Comparison of ENCODE assay signal across 15 cellular contexts in genomic region chr2:7744827-7745226, GRCh38.
A peak's percentile ranks its signal among the peaks of the same experiment; 100 is the strongest.
DNase-seq lines count a peak whose midpoint lies in the region; ATAC-seq, FAIRE-seq and TF ChIP-seq lines count a peak whose summit lies in the region.
"Had no signal": no experiment of that assay in that cellular context is flagged by ENCODE, and none has a peak within 500 bp of the region (broad histone marks: within the 10 kb centered on the region; RNA-seq: fewer than 3 reads in every experiment).

No MANE protein-coding gene starts in this region.

- no peaks in the 10 kb centered on the region for H3K4me1 ChIP-seq in transverse colon
- H3K4me1 ChIP-seq in pancreas = peaks cover 0 to 7% (median 0%) of the 10 kb centered on the region in 3 donors
- no peaks in the 10 kb centered on the region for H3K4me1 ChIP-seq in neural progenitor cell
- H3K4me1 ChIP-seq in psoas muscle = no peaks in the 10 kb centered on the region
- H3K4me1 ChIP-seq: suprapubic skin had no signal

- intact Hi-C loops in transverse colon (cut with DNase I; ENCODE audit: low total_unique reads) = no loop called here
- intact Hi-C loops in pancreas (cut with DNase I) = no loop called here
- intact Hi-C loops in psoas muscle (cut with DNase I) = no loop called here

- TF ChIP-seq POLR2A in transverse colon (IDR thresholded peaks at IDR 0.05) = no peak

- no peaks in the 10 kb centered on the region for H3F3A ChIP-seq in neural progenitor cell (ENCODE audit: low read depth)

- in situ Hi-C loops in transverse colon (cut with MboI; ENCODE audit: low pct_ligation_motif_present in 1 of 4, low pct_unique_long_range_greater_than_20kb in 1 of 4, low sequenced_read_pairs in 3 of 4) = no loop called here

- no peak overlapping the region for H3K9ac ChIP-seq in neural progenitor cell

- H4K20me1 ChIP-seq in neural progenitor cell (ENCODE audit: low read depth) = no peaks in the 10 kb centered on the region

- H3K9me3 ChIP-seq in transverse colon (no peaks in the 10 kb centered on the region), pancreas (no peaks in the 10 kb centered on the region), neural progenitor cell (ENCODE audit: low read depth) (no peaks in the 10 kb centered on the region), psoas muscle (no peaks in the 10 kb centered on the region)
- H3K9me3 ChIP-seq: suprapubic skin had no signal

- H3K4me3 ChIP-seq in epithelial cell of esophagus (ENCODE audit: low read length) = no peak overlapping the region
- H3K4me3 ChIP-seq in transverse colon = no peak overlapping the region
- no peak overlapping the region for H3K4me3 ChIP-seq in pancreas
- no peak overlapping the region for H3K4me3 ChIP-seq in neural progenitor cell
- H3K4me3 ChIP-seq in psoas muscle = no peak overlapping the region
- H3K4me3 ChIP-seq: hepatocyte, suprapubic skin had no signal

- no peaks in the 10 kb centered on the region for H3K36me3 Mint-ChIP-seq in neural progenitor cell

- no peak overlapping the region for H3K4me2 ChIP-seq in neural progenitor cell
- H3K4me2 ChIP-seq: hepatocyte had no signal

- H3K36me3 ChIP-seq in transverse colon = no peaks in the 10 kb centered on the region
- no peaks in the 10 kb centered on the region for H3K36me3 ChIP-seq in pancreas
- H3K36me3 ChIP-seq in neural progenitor cell = no peaks in the 10 kb centered on the region
- no peaks in the 10 kb centered on the region for H3K36me3 ChIP-seq in psoas muscle (ENCODE audit: insufficient read depth in 1 of 2, low read depth in 1 of 2)
- H3K36me3 ChIP-seq: suprapubic skin had no signal

- no peak for TF ChIP-seq EP300 in transverse colon (IDR thresholded peaks at IDR 0.05; ENCODE audit: low read depth)

- H2AFZ ChIP-seq in neural progenitor cell (replicated peaks) = no peak overlapping the region
- H2AFZ ChIP-seq: hepatocyte had no signal

- H3K4me1 Mint-ChIP-seq in neural progenitor cell = no peaks in the 10 kb centered on the region
- H3K4me1 Mint-ChIP-seq: activated B cell treated with CpG ODN at 0.5 μM for 24 hours had no signal

- no peak overlapping the region for H3K4me3 Mint-ChIP-seq in neural progenitor cell
- H3K4me3 Mint-ChIP-seq: activated B cell treated with CpG ODN at 0.5 μM for 24 hours had no signal

- no peak overlapping the region for H3K27ac ChIP-seq in transverse colon
- H3K27ac ChIP-seq in pancreas = no peak overlapping the region
- no peak overlapping the region for H3K27ac ChIP-seq in neural progenitor cell
- H3K27ac ChIP-seq in psoas muscle = no peak overlapping the region
- H3K27ac ChIP-seq: hepatocyte, suprapubic skin had no signal

- WGBS in transverse colon (ENCODE audit: low coverage in 1 of 2), 2 donors = 83 to 85% methylated on average over 5 of the region's 5 CpGs
- WGBS in pancreas, 2 donors = 73 to 81% methylated on average over 5 of the region's 5 CpGs
- 82 to 87% (median 84%) methylated on average over 5 of the region's 5 CpGs for WGBS in psoas muscle, 3 donors

- peaks cover 11% of the 10 kb centered on the region for H3K9me3 Mint-ChIP-seq in neural progenitor cell
- H3K9me3 Mint-ChIP-seq: activated B cell treated with CpG ODN at 0.5 μM for 24 hours had no signal

- H3K27ac Mint-ChIP-seq in neural progenitor cell = no peak overlapping the region
- H3K27ac Mint-ChIP-seq: activated B cell treated with CpG ODN at 0.5 μM for 24 hours had no signal

- TF ChIP-seq CTCF in epithelial cell of esophagus (IDR thresholded peaks at IDR 0.05; ENCODE audit: insufficient read depth, low read depth, low read length, missing control alignments) (no peak), transverse colon (IDR thresholded peaks at IDR 0.05) (no peak), pancreas (IDR thresholded peaks at IDR 0.05) (no peak), neural progenitor cell (IDR thresholded peaks at IDR 0.05) (no peak), psoas muscle (IDR thresholded peaks at IDR 0.05) (no peak)

- DNase-seq in stimulated activated CD4-positive, alpha-beta T cell treated with anti-CD3 and anti-CD28 coated beads, Interleukin-4, amount 100 ng/mL, for 24 hours = peak; percentile 39
- no peak for DNase-seq in stimulated activated CD4-positive, alpha-beta T cell treated with anti-CD3 and anti-CD28 coated beads, Interleukin-12 subunit alpha, Interleukin-12 subunit beta, amount 100 ng/mL, for 4 hours
- DNase-seq in activated CD4-positive, alpha-beta T cell treated with anti-CD3 and anti-CD28 coated beads, Interleukin-2, amount 50 U/mL, for 48 hours = peak; percentile 38 to 53
- DNase-seq in epithelial cell of esophagus (ENCODE audit: low read depth) (peak; percentile 35), transverse colon (peak; percentile 35), pancreas (no peak), neural progenitor cell (ENCODE audit: low spot score) (no peak), psoas muscle (no peak)
- DNase-seq: activated B cell treated with CpG ODN at 0.5 μM for 24 hours, NCI-H510A, occipital lobe, Right ventricle myocardium superior had no signal

- H3K27me3 Mint-ChIP-seq in neural progenitor cell (ENCODE audit: insufficient read depth, low read depth) = peaks cover 3% of the 10 kb centered on the region

- no peak for ATAC-seq in pancreas
- ATAC-seq in psoas muscle = no peak

- H3K27me3 ChIP-seq in transverse colon (no peaks in the 10 kb centered on the region), pancreas (no peaks in the 10 kb centered on the region), neural progenitor cell (no peaks in the 10 kb centered on the region), psoas muscle (ENCODE audit: insufficient read depth in 3 of 3, low read length in 2 of 3) (no peaks in the 10 kb centered on the region)
- H3K27me3 ChIP-seq: hepatocyte, suprapubic skin had no signal

- no peak for FAIRE-seq in pancreas (lab: Jason Lieb, UNC)
- FAIRE-seq: endometrium had no signal

- no peaks in the 10 kb centered on the region for H3K79me2 ChIP-seq in neural progenitor cell (ENCODE audit: low read depth)
- H3K79me2 ChIP-seq: hepatocyte had no signal

Comparison
In these comparisons a context has a peak if more than half of its experiments do, and no peak if none do; other contexts are left out.
1. DNase-seq: peak in stimulated activated CD4-positive, alpha-beta T cell treated with anti-CD3 and anti-CD28 coated beads, Interleukin-4, amount 100 ng/mL, for 24 hours (single experiment), activated CD4-positive, alpha-beta T cell treated with anti-CD3 and anti-CD28 coated beads, Interleukin-2, amount 50 U/mL, for 48 hours (2 of 2), epithelial cell of esophagus (single experiment) and transverse colon (single experiment); none in stimulated activated CD4-positive, alpha-beta T cell treated with anti-CD3 and anti-CD28 coated beads, Interleukin-12 subunit alpha, Interleukin-12 subunit beta, amount 100 ng/mL, for 4 hours (single experiment), pancreas (0 of 6), neural progenitor cell (single experiment) and psoas muscle (0 of 2).